In genomic region chr2:100417745-100418090, GRCh38 we compare ENCODE assay signal across 1 cellular context.
TF ChIP-seq lines count a peak whose summit lies in the region.

No MANE protein-coding gene starts in this region.

TF ChIP-seq in H1, 55 proteins besides CTCF, POLR2A, EP300 and RAD21 (continued from another document):
- TF ChIP-seq ATF2 (IDR thresholded peaks at IDR 0.05; ENCODE audit: low read length) = no peak
TF ChIP-seq in H1: peak in this region for 1.
